3 cellular contexts compared by ENCODE assay signal in the genomic region with DNA sequence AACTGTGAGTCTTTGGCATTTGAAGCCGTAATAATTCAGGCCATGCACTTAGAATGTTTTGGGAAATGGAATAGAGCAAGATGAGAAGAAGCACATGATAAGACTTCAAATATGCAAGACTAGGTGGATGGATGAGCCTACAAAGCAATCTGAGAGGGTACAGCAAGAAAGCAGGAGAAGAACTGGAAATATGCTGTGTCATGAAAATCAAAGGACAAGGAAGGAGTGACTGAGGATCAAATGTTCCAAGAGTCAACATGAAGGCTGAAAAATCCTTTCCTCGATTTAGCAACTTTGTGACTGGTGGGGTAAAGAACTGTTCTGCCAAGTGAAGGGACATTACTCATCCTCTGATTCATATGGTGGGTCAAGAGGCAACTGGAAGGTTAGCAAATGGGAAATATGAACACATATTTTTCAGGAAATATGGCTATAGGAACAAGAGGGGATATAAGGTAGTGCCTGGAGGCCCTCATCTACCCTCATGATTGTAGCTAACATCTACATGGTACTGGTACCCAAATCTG.
TF ChIP-seq lines count a peak whose summit lies in the region.

No MANE protein-coding gene starts in this region.

TF ChIP-seq in HepG2, 621 proteins besides CTCF, POLR2A, EP300 and RAD21 (continued from another document):
- TF ChIP-seq ZNF180 (CRISPR knock-in tag; IDR thresholded peaks at IDR 0.05; ENCODE audit: borderline replicate concordance, low read depth) (no peak), MAFK (conservative IDR thresholded peaks at IDR 0.05 in 1 of 2, IDR thresholded peaks at IDR 0.05 in 1 of 2; ENCODE audit: low read length in 2 of 2) (peak; percentile 77 to 92; a peak in 3 of 4 replicates), MAFF (IDR thresholded peaks at IDR 0.05; ENCODE audit: low read depth, low read length) (peak; percentile 85)

TF ChIP-seq in K562, 482 proteins besides CTCF, POLR2A, EP300 and RAD21 (continued from another document):
- TF ChIP-seq, protein P1, sequence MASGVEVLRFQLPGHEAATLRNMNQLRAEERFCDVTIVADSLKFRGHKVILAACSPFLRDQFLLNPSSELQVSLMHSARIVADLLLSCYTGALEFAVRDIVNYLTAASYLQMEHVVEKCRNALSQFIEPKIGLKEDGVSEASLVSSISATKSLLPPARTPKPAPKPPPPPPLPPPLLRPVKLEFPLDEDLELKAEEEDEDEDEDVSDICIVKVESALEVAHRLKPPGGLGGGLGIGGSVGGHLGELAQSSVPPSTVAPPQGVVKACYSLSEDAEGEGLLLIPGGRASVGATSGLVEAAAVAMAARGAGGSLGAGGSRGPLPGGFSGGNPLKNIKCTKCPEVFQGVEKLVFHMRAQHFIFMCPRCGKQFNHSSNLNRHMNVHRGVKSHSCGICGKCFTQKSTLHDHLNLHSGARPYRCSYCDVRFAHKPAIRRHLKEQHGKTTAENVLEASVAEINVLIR (CRISPR knock-in tag; IDR thresholded peaks at IDR 0.05): no peak
- peak; percentile 58; the same call in 1 of the 2 replicates for TF ChIP-seq ZNF316 (IDR thresholded peaks at IDR 0.05)
- peak; percentile 23; the same call in 1 of the 2 replicates for TF ChIP-seq C11orf30 (IDR thresholded peaks at IDR 0.05; ENCODE audit: low read depth)
- TF ChIP-seq, protein P2, sequence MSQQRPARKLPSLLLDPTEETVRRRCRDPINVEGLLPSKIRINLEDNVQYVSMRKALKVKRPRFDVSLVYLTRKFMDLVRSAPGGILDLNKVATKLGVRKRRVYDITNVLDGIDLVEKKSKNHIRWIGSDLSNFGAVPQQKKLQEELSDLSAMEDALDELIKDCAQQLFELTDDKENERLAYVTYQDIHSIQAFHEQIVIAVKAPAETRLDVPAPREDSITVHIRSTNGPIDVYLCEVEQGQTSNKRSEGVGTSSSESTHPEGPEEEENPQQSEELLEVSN (IDR thresholded peaks at IDR 0.05; ENCODE audit: borderline replicate concordance in 1 of 2, extremely low read depth in 1 of 2, insufficient read depth in 1 of 2, insufficient read length in 1 of 2, low read depth in 1 of 2, low read length in 1 of 2, poor library complexity in 1 of 2, severe bottlenecking in 1 of 2): no peak
- TF ChIP-seq CTBP1 (IDR thresholded peaks at IDR 0.05; ENCODE audit: borderline replicate concordance): no peak
TF ChIP-seq in K562: peak in this region for 3.

TF ChIP-seq in HEK293T, 16 proteins besides CTCF, POLR2A, EP300 and RAD21 (continued from another document):
- TF ChIP-seq, protein P3, sequence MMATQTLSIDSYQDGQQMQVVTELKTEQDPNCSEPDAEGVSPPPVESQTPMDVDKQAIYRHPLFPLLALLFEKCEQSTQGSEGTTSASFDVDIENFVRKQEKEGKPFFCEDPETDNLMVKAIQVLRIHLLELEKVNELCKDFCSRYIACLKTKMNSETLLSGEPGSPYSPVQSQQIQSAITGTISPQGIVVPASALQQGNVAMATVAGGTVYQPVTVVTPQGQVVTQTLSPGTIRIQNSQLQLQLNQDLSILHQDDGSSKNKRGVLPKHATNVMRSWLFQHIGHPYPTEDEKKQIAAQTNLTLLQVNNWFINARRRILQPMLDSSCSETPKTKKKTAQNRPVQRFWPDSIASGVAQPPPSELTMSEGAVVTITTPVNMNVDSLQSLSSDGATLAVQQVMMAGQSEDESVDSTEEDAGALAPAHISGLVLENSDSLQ (IDR thresholded peaks at IDR 0.05): no peak
- TF ChIP-seq LEF1 (IDR thresholded peaks at IDR 0.05; ENCODE audit: borderline replicate concordance) (no peak), NFRKB (IDR thresholded peaks at IDR 0.05) (no peak), L3MBTL2 (conservative IDR thresholded peaks at IDR 0.05) (no peak), ELF4 (IDR thresholded peaks at IDR 0.05) (no peak), TARDBP (IDR thresholded peaks at IDR 0.05) (no peak), FOXA1 (IDR thresholded peaks at IDR 0.05) (no peak)
